Comparison of ENCODE assay signal across 19 cellular contexts in genomic region chr5:75373862-75374261, GRCh38. TPM values are rescaled to one million over a fixed set of nuclear protein-coding genes. Genes with fewer than 3 reads are reported as not detected.
DNase-seq lines count a peak whose midpoint lies in the region; ATAC-seq, FAIRE-seq and TF ChIP-seq lines count a peak whose summit lies in the region.
"Had no signal": no experiment of that assay in that cellular context is flagged by ENCODE, and none has a peak within 500 bp of the region (broad histone marks: within the 10 kb centered on the region; RNA-seq: fewer than 3 reads in every experiment).

No MANE protein-coding gene starts in this region.

- H3K27ac ChIP-seq in endothelial cell of umbilical vein (ENCODE audit: insufficient read depth, low read depth, low read length) (no peak overlapping the region), A673 (ENCODE audit: low read depth, low read length, poor library complexity, severe bottlenecking) (no peak overlapping the region), right atrium auricular region (no peak overlapping the region)
- H3K27ac ChIP-seq: A549 had no signal

- TF ChIP-seq CTCF in endothelial cell of umbilical vein (IDR thresholded peaks at IDR 0.05; ENCODE audit: extremely low read depth in 1 of 2, insufficient read depth in 1 of 2, low read depth in 1 of 2, low read length in 2 of 2) (no peak), nephron (IDR thresholded peaks at IDR 0.05; ENCODE audit: unreplicated experiment in 3 of 3) (no peak), A673 (conservative IDR thresholded peaks at IDR 0.05; ENCODE audit: low read depth, low read length) (no peak), right atrium auricular region (IDR thresholded peaks at IDR 0.05) (no peak)

- no peak overlapping the region for H3K4me2 ChIP-seq in endothelial cell of umbilical vein (ENCODE audit: insufficient read depth, low read length)
- H3K4me2 ChIP-seq: A549, GM23338 had no signal

- no peaks in the 10 kb centered on the region for H3K27me3 ChIP-seq in endothelial cell of umbilical vein (ENCODE audit: control insufficient read depth in 2 of 2, insufficient read depth in 2 of 2, low read length in 2 of 2)
- no peaks in the 10 kb centered on the region for H3K27me3 ChIP-seq in A673 (replicated peaks; ENCODE audit: insufficient read depth, low read depth, low read length, poor library complexity)
- H3K27me3 ChIP-seq in right atrium auricular region: no peaks in the 10 kb centered on the region

- no peaks in the 10 kb centered on the region for H3K9me3 Mint-ChIP-seq in nephron
- H3K9me3 Mint-ChIP-seq: CD4-positive, alpha-beta memory T cell; GM23338; H9 had no signal

- POLR2A ChIA-PET in endothelial cell of umbilical vein (lab: Charles Lee) (no interaction called here), A673 (lab: Charles Lee; ENCODE audit: low non-redundant PET) (no interaction called here)

- intact Hi-C loops in endothelial cell of umbilical vein (cut with micrococcal nuclease): no loop called here
- intact Hi-C loops in A673 (cut with micrococcal nuclease; ENCODE audit: unreplicated experiment): no loop called here

- CTCF ChIA-PET in endothelial cell of umbilical vein (lab: Charles Lee): interaction anchor here (3.4 kb wide), 1 partner anchor 307 kb away, joined by 9 read pairs; no protein-coding TSS in a partner anchor
- CTCF ChIA-PET in A673 (lab: Charles Lee): no interaction called here

- dilution Hi-C loops in endothelial cell of umbilical vein (cut with MboI; ENCODE audit: extremely low pct_ligation_motif_present, low sequenced_read_pairs): no loop called here

- H3K27me3 Mint-ChIP-seq in nephron (ENCODE audit: low read depth): no peaks in the 10 kb centered on the region
- H3K27me3 Mint-ChIP-seq: CD4-positive, alpha-beta memory T cell had no signal

- H3K9me1 ChIP-seq in endothelial cell of umbilical vein (replicated peaks; ENCODE audit: control insufficient read depth, extremely low read depth, insufficient read depth, low read length): no peaks in the 10 kb centered on the region

- DNase-seq in endothelial cell of umbilical vein (ENCODE audit: low read depth, low spot score) (no peak), A673 (ENCODE audit: low spot score) (no peak), right atrium auricular region (ENCODE audit: low spot score) (no peak)
- DNase-seq: 8988T; C1 segment of cervical spinal cord; Calu3; CD4-positive, alpha-beta memory T cell; COR-L47; DND-41; GDM1; H9 had no signal

- peaks cover 29% of the 10 kb centered on the region for H3K36me3 Mint-ChIP-seq in nephron (ENCODE audit: low read depth)

- H3K4me1 Mint-ChIP-seq in nephron: peaks cover 13% of the 10 kb centered on the region

- no peak for ATAC-seq in GM21390 (IDR thresholded peaks at IDR 0.05; ENCODE audit: unreplicated experiment)
- ATAC-seq: A549, GM12878, GM23338, HCT116 had no signal

- H3K4me3 ChIP-seq in endothelial cell of umbilical vein (replicated peaks in 1 of 3; ENCODE audit: insufficient read depth in 1 of 3, low read depth in 1 of 3, low read length in 3 of 3) (no peak overlapping the region), A673 (ENCODE audit: low read depth, low read length, poor library complexity, severe bottlenecking) (no peak overlapping the region), right atrium auricular region (no peak overlapping the region)
- H3K4me3 ChIP-seq: A549, GM12878, GM23338 had no signal

- H3K9ac ChIP-seq in endothelial cell of umbilical vein (replicated peaks; ENCODE audit: extremely low read depth, insufficient read depth, low read length): no peak overlapping the region

- H3K27ac Mint-ChIP-seq in nephron: peak overlapping the region in 2 of 3 experiments; percentile 31 to 51
- H3K27ac Mint-ChIP-seq: CD4-positive, alpha-beta memory T cell; GM23338 had no signal

- peak; percentile 42 for FAIRE-seq in G401.6 (lab: Jason Lieb, UNC)
- peak; percentile 18 for FAIRE-seq in endothelial cell of umbilical vein (lab: Jason Lieb, UNC)
- FAIRE-seq: A549, GM12878, GM19239 had no signal

- no peaks in the 10 kb centered on the region for H3K4me1 ChIP-seq in endothelial cell of umbilical vein (ENCODE audit: control insufficient read depth, extremely low read depth, insufficient read depth, low read length)
- no peaks in the 10 kb centered on the region for H3K4me1 ChIP-seq in A673 (ENCODE audit: insufficient read depth, low read length, poor library complexity, severe bottlenecking)
- no peaks in the 10 kb centered on the region for H3K4me1 ChIP-seq in right atrium auricular region
- H3K4me1 ChIP-seq: A549 had no signal

- TF ChIP-seq POLR2A in endothelial cell of umbilical vein (IDR thresholded peaks at IDR 0.05; ENCODE audit: low read depth, low read length): no peak

- no peak overlapping the region for H3K4me3 Mint-ChIP-seq in nephron
- H3K4me3 Mint-ChIP-seq: CD4-positive, alpha-beta memory T cell; GM23338; H9 had no signal

- no peak overlapping the region for H2AFZ ChIP-seq in endothelial cell of umbilical vein (ENCODE audit: low read depth, low read length)
- H2AFZ ChIP-seq: GM23338 had no signal

- no peaks in the 10 kb centered on the region for H4K20me1 ChIP-seq in endothelial cell of umbilical vein (replicated peaks; ENCODE audit: control insufficient read depth, extremely low read depth, insufficient read depth, low read length)

- H3K79me2 ChIP-seq in endothelial cell of umbilical vein (ENCODE audit: control insufficient read depth, insufficient read depth, low read length): no peaks in the 10 kb centered on the region

- H3K9me3 ChIP-seq in endothelial cell of umbilical vein (replicated peaks; ENCODE audit: control insufficient read depth, insufficient read depth, low read length) (no peaks in the 10 kb centered on the region), A673 (ENCODE audit: low read depth, low read length, poor library complexity, severe bottlenecking) (no peaks in the 10 kb centered on the region), right atrium auricular region (no peaks in the 10 kb centered on the region)
- H3K9me3 ChIP-seq: A549 had no signal

- BruUV-seq in endothelial cell of umbilical vein (replicated peaks; lab: Mats Ljungman, UMichigan): no TSS peak
- no TSS peak for BruUV-seq in A673 (replicated peaks; lab: Mats Ljungman, UMichigan)

- peaks cover 0 to 2% of the 10 kb centered on the region in 2 experiments for H3K36me3 ChIP-seq in endothelial cell of umbilical vein (ENCODE audit: control insufficient read depth in 2 of 2, extremely low read depth in 1 of 2, insufficient read depth in 2 of 2, low read length in 2 of 2)
- no peaks in the 10 kb centered on the region for H3K36me3 ChIP-seq in A673 (ENCODE audit: insufficient read depth, low read length, poor library complexity, severe bottlenecking)
- H3K36me3 ChIP-seq in right atrium auricular region: peaks cover 5% of the 10 kb centered on the region

TF ChIP-seq in endothelial cell of umbilical vein, 7 proteins besides CTCF, POLR2A, EP300 and RAD21:
- TF ChIP-seq JUN (IDR thresholded peaks at IDR 0.05; ENCODE audit: borderline replicate concordance, insufficient read depth, insufficient read length, low read depth) (no peak), GATA2 (IDR thresholded peaks at IDR 0.05; ENCODE audit: insufficient read depth, insufficient read length, low read depth, low read length) (no peak), POLR2AphosphoS5 (IDR thresholded peaks at IDR 0.05; ENCODE audit: insufficient read depth, low read depth, low read length) (no peak), FOS (IDR thresholded peaks at IDR 0.05; ENCODE audit: borderline replicate concordance, insufficient read depth, low read length) (no peak), EZH2 (IDR thresholded peaks at IDR 0.05; ENCODE audit: borderline replicate concordance, low read depth, low read length, severe bottlenecking) (no peak), MYC (IDR thresholded peaks at IDR 0.05; ENCODE audit: low read depth, low read length) (no peak)
- TF ChIP-seq, protein P1, sequence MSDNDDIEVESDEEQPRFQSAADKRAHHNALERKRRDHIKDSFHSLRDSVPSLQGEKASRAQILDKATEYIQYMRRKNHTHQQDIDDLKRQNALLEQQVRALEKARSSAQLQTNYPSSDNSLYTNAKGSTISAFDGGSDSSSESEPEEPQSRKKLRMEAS (IDR thresholded peaks at IDR 0.05; ENCODE audit: insufficient read depth, insufficient read length): no peak
TF ChIP-seq in endothelial cell of umbilical vein: peak in this region for 0.

RNA-seq across cellular contexts. Expression of gene HMGCR, which starts 36.8 kb away (rescaled TPM):
- total RNA-seq in endothelial cell of umbilical vein (104 and 128 TPM in 2 replicates), A673 (2021) (127 and 168 TPM in 2 replicates), right atrium auricular region (1 to 10 TPM; 5.9 to 7.4 TPM)
- 23.8 and 39.6 TPM in 2 replicates for polyA plus RNA-seq in endothelial cell of umbilical vein
- polyA plus RNA-seq in endothelial cell of umbilical vein (2011; cell fraction: cytosol; rRNA removed): 22.7 and 22.9 TPM in 2 replicates
- polyA plus RNA-seq in endothelial cell of umbilical vein (2011; cell fraction: nucleus; rRNA removed): 54.8 and 56.7 TPM in 2 replicates
- polyA plus RNA-seq in endothelial cell of umbilical vein (2012): 32.1 and 48.0 TPM in 2 replicates
- polyA minus RNA-seq in endothelial cell of umbilical vein: 134 and 181 TPM in 2 replicates
- polyA minus RNA-seq in endothelial cell of umbilical vein (2011; cell fraction: cytosol; rRNA and poly(A)+ RNA removed): 25.8 TPM
- polyA minus RNA-seq in endothelial cell of umbilical vein (2011; cell fraction: nucleus; rRNA and poly(A)+ RNA removed): 51.3 and 88.1 TPM in 2 replicates

Comparison
In these comparisons a context has a peak if more than half of its experiments do, and no peak if none do; other contexts are left out.
1. RNA of gene HMGCR, which starts 36.8 kb away (total RNA-seq): 127 to 168 TPM in A673 and 104 to 128 TPM in endothelial cell of umbilical vein; 5.9 to 7.4 TPM in right atrium auricular region; every median in the first group is over 10 times any median in the second.